In the genomic region with DNA sequence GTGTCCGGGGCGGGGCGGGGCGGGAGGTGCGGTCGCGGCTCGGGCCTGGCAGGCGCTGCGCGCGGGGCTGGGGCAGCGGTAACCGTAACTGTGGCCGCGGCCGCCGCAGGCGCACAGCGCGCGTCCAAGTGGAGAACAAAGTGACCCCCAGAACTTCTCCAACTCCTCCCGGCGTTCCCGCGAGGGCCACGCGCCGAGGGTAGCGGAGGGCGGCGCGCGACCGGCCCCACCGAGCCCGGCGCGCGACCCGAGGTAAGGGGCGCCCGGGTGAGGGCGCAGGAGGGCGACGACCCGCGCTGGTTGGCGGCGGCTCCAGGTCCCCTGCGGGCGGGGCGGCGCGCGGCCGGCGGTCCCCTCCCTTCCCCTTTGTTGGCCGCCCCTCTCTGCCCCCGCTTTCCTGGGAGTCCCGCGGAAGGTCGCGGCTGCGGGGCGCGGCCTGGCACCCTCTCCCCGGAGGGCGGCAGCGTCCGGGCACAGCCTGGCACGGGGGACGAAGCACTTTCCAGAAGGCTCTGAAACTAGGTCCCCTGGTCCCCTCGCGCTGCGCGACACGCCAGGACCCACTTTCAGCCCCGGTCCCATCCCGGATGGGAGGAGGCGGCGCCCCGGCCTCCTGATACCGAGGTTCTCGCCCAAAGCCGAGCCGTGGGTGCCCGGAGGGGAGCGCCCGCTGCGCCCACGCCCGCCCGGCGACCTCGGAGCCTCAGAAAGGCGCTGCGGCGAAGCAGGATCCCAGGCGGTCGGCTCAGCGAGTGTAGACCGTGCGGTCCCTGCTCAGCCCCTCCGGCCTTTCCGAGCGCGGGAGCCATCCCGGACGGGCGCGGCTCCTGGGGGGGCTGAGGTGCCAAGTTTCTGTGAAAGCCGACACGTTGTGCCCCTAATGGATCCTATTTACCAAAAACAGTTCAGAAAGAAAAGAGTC, we compare ENCODE assay signal across 8 cellular contexts. TPM values are rescaled to one million over a fixed set of nuclear protein-coding genes. Genes with fewer than 3 reads are reported as not detected.
A peak's percentile ranks its signal among the peaks of the same experiment; 100 is the strongest.
DNase-seq lines count a peak whose midpoint lies in the region; ATAC-seq, FAIRE-seq and TF ChIP-seq lines count a peak whose summit lies in the region.

TIAM2 (plus strand) TSS at position 75 of the 922 bp plus-strand sequence. CDS start 133,909 bp downstream, outside the sequence.

- intact Hi-C loops in upper lobe of right lung (cut with DNase I) = no loop called here

- DNase-seq in AG08395 (ENCODE audit: low spot score) = peak; percentile 52
- peak; percentile 35 for DNase-seq in H54 (ENCODE audit: insufficient read length, low spot score)
- peak; percentile 40 to 52 for DNase-seq in activated CD4-positive, alpha-beta T cell treated with anti-CD3 and anti-CD28 coated beads, Interleukin-2, amount 50 U/mL, for 48 hours
- no peak for DNase-seq in fibroblast of the aortic adventitia (ENCODE audit: low read depth)
- peak; percentile 44 for DNase-seq in neural crest cell (ENCODE audit: low read depth, low spot score)
- DNase-seq in upper lobe of right lung = no peak
- DNase-seq in NCI-H446 (lab: John Stamatoyannopoulos, UW) = no peak
- no peak for DNase-seq in NCI-H2196 (lab: John Stamatoyannopoulos, UW; ENCODE audit: unreplicated experiment)

- H3K9me3 Mint-ChIP-seq in neural crest cell = no peaks in the 10 kb centered on the region

- H3K27ac Mint-ChIP-seq in neural crest cell (ENCODE audit: unreplicated experiment) = peak within 1 kb of the TSS; percentile 57

- H3K4me3 ChIP-seq in fibroblast of the aortic adventitia (ENCODE audit: low read depth, low read length) (peak within 1 kb of the TSS; percentile 75), upper lobe of right lung (peak within 1 kb of the TSS; percentile 50)

- peaks cover 27% of the 10 kb centered on the region for H3K27me3 ChIP-seq in upper lobe of right lung

- TF ChIP-seq POLR2A in H54 (IDR thresholded peaks at IDR 0.05; ENCODE audit: low read depth, low read length) = peak; percentile 45; the same call in 1 of the 2 replicates

- no peak within 1 kb of the TSS for H3K27ac ChIP-seq in upper lobe of right lung

- H3K36me3 ChIP-seq in upper lobe of right lung = no peaks in the 10 kb centered on the region

- no peak for TF ChIP-seq CTCF in fibroblast of the aortic adventitia (IDR thresholded peaks at IDR 0.05; ENCODE audit: insufficient read depth, low read length)
- TF ChIP-seq CTCF in neural crest cell (conservative IDR thresholded peaks at IDR 0.05) = no peak
- no peak for TF ChIP-seq CTCF in upper lobe of right lung (IDR thresholded peaks at IDR 0.05)

- H3K27me3 Mint-ChIP-seq in neural crest cell (ENCODE audit: low read depth) = peaks cover 20% of the 10 kb centered on the region

- FAIRE-seq in H54 (lab: Jason Lieb, UNC) = no peak

- peak; percentile 49 for ATAC-seq in upper lobe of right lung

- no peaks in the 10 kb centered on the region for H3K9me3 ChIP-seq in upper lobe of right lung

- H3K4me1 ChIP-seq in upper lobe of right lung = no peaks in the 10 kb centered on the region

- peaks cover 19% of the 10 kb centered on the region for H3K4me1 Mint-ChIP-seq in neural crest cell

- peak within 1 kb of the TSS; percentile 90 for H3K4me3 Mint-ChIP-seq in neural crest cell

- no peaks in the 10 kb centered on the region for H3K36me3 Mint-ChIP-seq in neural crest cell (ENCODE audit: low read depth)

RNA-seq across cellular contexts. Expression of gene TIAM2, which starts in this region (rescaled TPM):
- total RNA-seq in fibroblast of the aortic adventitia (ENCODE audit: low replicate concordance) (8.9 and 11.2 TPM in 2 replicates), neural crest cell (33.5 and 36.8 TPM in 2 replicates), upper lobe of right lung (6.2 TPM)

Comparison
In these comparisons a context has a peak if more than half of its experiments do, and no peak if none do; other contexts are left out.
1. DNase-seq: peak in AG08395 (single experiment), H54 (single experiment), activated CD4-positive, alpha-beta T cell treated with anti-CD3 and anti-CD28 coated beads, Interleukin-2, amount 50 U/mL, for 48 hours (2 of 2) and neural crest cell (single experiment); none in fibroblast of the aortic adventitia (single experiment), upper lobe of right lung (single experiment), NCI-H446 (0 of 2) and NCI-H2196 (single experiment).